10 cellular contexts compared by ENCODE assay signal in the genomic region with DNA sequence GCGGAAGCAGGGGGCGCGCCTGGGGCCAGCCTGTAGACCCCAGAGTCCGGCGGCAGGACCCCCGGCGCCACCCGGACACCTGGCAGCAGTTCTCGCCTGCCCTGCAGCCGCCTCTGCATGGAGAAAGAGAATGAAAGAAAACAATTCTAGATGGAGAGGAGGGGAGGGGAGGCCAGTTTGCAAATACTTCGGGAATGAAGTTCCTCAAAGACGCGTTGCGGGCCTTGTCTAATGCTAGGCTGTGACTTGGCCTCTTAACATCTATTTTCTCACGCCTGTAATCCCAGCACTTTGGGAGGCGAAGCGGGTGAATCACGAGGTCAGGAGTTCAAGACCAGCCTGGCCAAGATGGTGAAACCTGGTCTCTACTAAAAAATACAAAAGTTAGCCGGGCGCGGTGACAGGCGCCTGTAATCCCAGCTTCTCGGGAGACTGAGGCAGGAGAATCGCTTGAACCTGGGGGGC. TPM values are rescaled to one million over a fixed set of nuclear protein-coding genes. Genes with fewer than 3 reads are reported as not detected.
DNase-seq lines count a peak whose midpoint lies in the region; ATAC-seq and TF ChIP-seq lines count a peak whose summit lies in the region.
"Had no signal": no experiment of that assay in that cellular context is flagged by ENCODE, and none has a peak within 500 bp of the region (broad histone marks: within the 10 kb centered on the region; RNA-seq: fewer than 3 reads in every experiment).

No MANE protein-coding gene starts in this region.

- H3K4me3 ChIP-seq in brain microvascular endothelial cell (ENCODE audit: low read depth, low read length): peak overlapping the region; percentile 20
- peak overlapping the region; percentile 10 to 35 (median 23) for H3K4me3 ChIP-seq in right lobe of liver
- peak overlapping the region in 2 of 3 donors; percentile 13 to 22 for H3K4me3 ChIP-seq in thyroid gland (replicated peaks in 1 of 3)
- no peak overlapping the region for H3K4me3 ChIP-seq in CD4-positive, alpha-beta memory T cell (ENCODE audit: low read length in 2 of 2)

- H3K27me3 Mint-ChIP-seq in CD4-positive, alpha-beta memory T cell: peaks cover 60 to 70% of the 10 kb centered on the region in 2 donors

- intact Hi-C loops in right lobe of liver (cut with DNase I): loop anchor here in 1 of 2 donors (10.0 kb wide), 2 partner anchors 321 to 371 kb away; no protein-coding TSS in a partner anchor
- intact Hi-C loops in thyroid gland (cut with DNase I): no loop called here
- intact Hi-C loops in CD4-positive, alpha-beta memory T cell (cut with micrococcal nuclease): no loop called here

- TF ChIP-seq POLR2A in right lobe of liver (IDR thresholded peaks at IDR 0.05) (no peak), thyroid gland (IDR thresholded peaks at IDR 0.05) (no peak)

- no peaks in the 10 kb centered on the region for H3K9me3 Mint-ChIP-seq in CD4-positive, alpha-beta memory T cell
- H3K9me3 Mint-ChIP-seq: memory B cell had no signal

- TF ChIP-seq CTCF in brain microvascular endothelial cell (IDR thresholded peaks at IDR 0.05; ENCODE audit: low read depth, low read length, missing control alignments) (no peak), right lobe of liver (IDR thresholded peaks at IDR 0.05) (no peak), thyroid gland (IDR thresholded peaks at IDR 0.05) (no peak)

- H3K4me1 ChIP-seq in right lobe of liver: peaks cover 0 to 26% (median 6%) of the 10 kb centered on the region in 4 donors
- peaks cover 20 to 29% of the 10 kb centered on the region in 2 donors for H3K4me1 ChIP-seq in thyroid gland
- H3K4me1 ChIP-seq in CD4-positive, alpha-beta memory T cell (ENCODE audit: insufficient read depth, low read length): peaks cover 16% of the 10 kb centered on the region

- H3K36me3 ChIP-seq in brain microvascular endothelial cell (replicated peaks) (no peaks in the 10 kb centered on the region), right lobe of liver (no peaks in the 10 kb centered on the region), thyroid gland (no peaks in the 10 kb centered on the region)
- H3K36me3 ChIP-seq in CD4-positive, alpha-beta memory T cell (ENCODE audit: insufficient read depth, low read length): no peaks in the 10 kb centered on the region

- CTCF ChIA-PET in CD4-positive, alpha-beta memory T cell (lab: Charles Lee; ENCODE audit: partially characterized antibody): no interaction called here

- H3K36me3 Mint-ChIP-seq in CD4-positive, alpha-beta memory T cell: no peaks in the 10 kb centered on the region
- H3K36me3 Mint-ChIP-seq: memory B cell had no signal

- H3K9me3 ChIP-seq in right lobe of liver (no peaks in the 10 kb centered on the region), thyroid gland (no peaks in the 10 kb centered on the region)
- no peaks in the 10 kb centered on the region for H3K9me3 ChIP-seq in CD4-positive, alpha-beta memory T cell (ENCODE audit: control insufficient read depth in 1 of 2, low read length in 2 of 2)

- in situ Hi-C loops in brain microvascular endothelial cell (cut with HindIII; ENCODE audit: low pct_ligation_motif_present, low sequenced_read_pairs): no loop called here

- H3K27ac ChIP-seq in brain microvascular endothelial cell: no peak overlapping the region
- H3K27ac ChIP-seq in right lobe of liver: no peak overlapping the region
- no peak overlapping the region for H3K27ac ChIP-seq in thyroid gland
- no peak overlapping the region for H3K27ac ChIP-seq in CD4-positive, alpha-beta memory T cell (ENCODE audit: low read depth, low read length)

- H3K4me1 Mint-ChIP-seq in CD4-positive, alpha-beta memory T cell: peaks cover 11 to 39% (median 25%) of the 10 kb centered on the region in 4 donors

- peak; percentile 20 to 22 for DNase-seq in activated T-cell treated with anti-CD3 and anti-CD28 coated beads, Interleukin-2, amount 50 U/mL, for 48 hours
- no peak for DNase-seq in activated T-cell treated with anti-CD3 and anti-CD28 coated beads, Interleukin-2, amount 50 U/mL, for 1 hour
- no peak for DNase-seq in brain microvascular endothelial cell
- DNase-seq in right lobe of liver: no peak
- DNase-seq in thyroid gland: no peak
- no peak for DNase-seq in ecto neural progenitor cell (ENCODE audit: low spot score)
- DNase-seq in CD4-positive, alpha-beta memory T cell: no peak
- DNase-seq: C1 segment of cervical spinal cord had no signal

- H3K27ac Mint-ChIP-seq in CD4-positive, alpha-beta memory T cell: no peak overlapping the region
- H3K27ac Mint-ChIP-seq: memory B cell had no signal

- ATAC-seq in right lobe of liver: no peak
- ATAC-seq in GM21381 (IDR thresholded peaks at IDR 0.05; ENCODE audit: unreplicated experiment): no peak

- WGBS in right lobe of liver (ENCODE audit: insufficient coverage, low coverage, low lambda C conversion rate, missing lambda C conversion rate): 4% methylated on average over 11 of the region's 24 CpGs
- 3 to 4% methylated on average over 24 of the region's 24 CpGs for WGBS in thyroid gland, 2 donors

- peak overlapping the region in 4 of 8 donors; percentile 48 to 67 (median 58) for H3K4me3 Mint-ChIP-seq in CD4-positive, alpha-beta memory T cell

- POLR2A ChIA-PET in CD4-positive, alpha-beta memory T cell (lab: Charles Lee; ENCODE audit: partially characterized antibody): no interaction called here

- H3K27me3 ChIP-seq in brain microvascular endothelial cell (replicated peaks) (peaks cover 84% of the 10 kb centered on the region), right lobe of liver (peaks cover 11 to 61% of the 10 kb centered on the region in 2 donors), thyroid gland (peaks cover 12% of the 10 kb centered on the region)
- H3K27me3 ChIP-seq in CD4-positive, alpha-beta memory T cell (ENCODE audit: insufficient read depth, low read length): peaks cover 16% of the 10 kb centered on the region

RNA-seq across cellular contexts. Expression of gene BARX2, which starts 2.1 kb away (rescaled TPM):
- not detected for total RNA-seq in right lobe of liver
- total RNA-seq in thyroid gland: under 1 TPM in 2 of 4 donors, not detected in 2; 0.49 to 0.78 TPM
- not detected for total RNA-seq in CD4-positive, alpha-beta memory T cell
- not detected for polyA plus RNA-seq in CD4-positive, alpha-beta memory T cell

Comparison
In these comparisons a context has a peak if more than half of its experiments do, and no peak if none do; other contexts are left out.
1. DNase-seq: peak in activated T-cell treated with anti-CD3 and anti-CD28 coated beads, Interleukin-2, amount 50 U/mL, for 48 hours (2 of 2); none in activated T-cell treated with anti-CD3 and anti-CD28 coated beads, Interleukin-2, amount 50 U/mL, for 1 hour (single experiment), brain microvascular endothelial cell (single experiment), right lobe of liver (0 of 3), thyroid gland (0 of 2), ecto neural progenitor cell (single experiment) and CD4-positive, alpha-beta memory T cell (0 of 5).
2. H3K4me3 ChIP-seq: peak in brain microvascular endothelial cell (single experiment), right lobe of liver (3 of 3) and thyroid gland (2 of 3); none in CD4-positive, alpha-beta memory T cell (0 of 2).